ENCODE assay signal across 15 cellular contexts in genomic region chr12:107486140-107486892, GRCh38.
"Had no signal": no experiment of that assay in that cellular context is flagged by ENCODE, and none has a peak within 500 bp of the region (broad histone marks: within the 10 kb centered on the region; RNA-seq: fewer than 3 reads in every experiment).

No MANE protein-coding gene starts in this region.

- H3K9me3 Mint-ChIP-seq: activated CD4-positive, alpha-beta memory T cell treated with anti-CD3 and anti-CD28 coated beads for 36 hours; activated naive CD4-positive, alpha-beta T cell treated with anti-CD3 and anti-CD28 coated beads, Interleukin-2, amount 50 U/mL, for 72 hours; activated T-cell treated with anti-CD3 and anti-CD28 coated beads, Interleukin-2, amount 50 U/mL, for 24 hours; memory B cell had no signal

- H3K4me1 ChIP-seq: left ventricle myocardium inferior had no signal

- DNase-seq: activated CD4-positive, alpha-beta memory T cell treated with anti-CD3 and anti-CD28 coated beads for 36 hours; activated CD4-positive, alpha-beta T cell treated with anti-CD3 and anti-CD28 coated beads for 1 hour; activated CD8-positive, alpha-beta memory T cell treated with anti-CD3 and anti-CD28 coated beads, Interleukin-2, amount 10 ng/mL, durations not matched to agents 7 days and 5 days; activated effector memory CD4-positive, alpha-beta T cell treated with anti-CD3 and anti-CD28 coated beads, Interleukin-2, amount 50 U/mL, for 16 hours; activated T-cell treated with anti-CD3 and anti-CD28 coated beads, Interleukin-2, amount 50 U/mL, for 24 hours; central memory CD4-positive, alpha-beta T cell; left ventricle myocardium inferior; right lobe of liver; stimulated activated naive CD8-positive, alpha-beta T cell treated with anti-CD3 and anti-CD28 coated beads, Interleukin-15, Interleukin-2, amounts not matched to agents 100 U/mL and 50 U/mL, for 24 hours; trophoblast cell had no signal

- H3K36me3 Mint-ChIP-seq: activated CD4-positive, alpha-beta memory T cell treated with anti-CD3 and anti-CD28 coated beads for 36 hours; activated CD8-positive, alpha-beta memory T cell treated with anti-CD3 and anti-CD28 coated beads, Interleukin-2, amount 10 ng/mL, durations not matched to agents 7 days and 5 days; activated naive CD4-positive, alpha-beta T cell treated with anti-CD3 and anti-CD28 coated beads, Interleukin-2, amount 50 U/mL, for 72 hours; brain; memory B cell had no signal

- H3K4me3 Mint-ChIP-seq: activated CD4-positive, alpha-beta memory T cell treated with anti-CD3 and anti-CD28 coated beads for 36 hours; activated CD8-positive, alpha-beta memory T cell treated with anti-CD3 and anti-CD28 coated beads, Interleukin-2, amount 10 ng/mL, durations not matched to agents 7 days and 5 days; activated T-cell treated with anti-CD3 and anti-CD28 coated beads, Interleukin-2, amount 50 U/mL, for 24 hours; brain; memory B cell had no signal

- H3K27me3 Mint-ChIP-seq: activated CD4-positive, alpha-beta memory T cell treated with anti-CD3 and anti-CD28 coated beads for 36 hours; activated T-cell treated with anti-CD3 and anti-CD28 coated beads, Interleukin-2, amount 50 U/mL, for 24 hours had no signal

- H3K4me1 Mint-ChIP-seq: activated CD8-positive, alpha-beta memory T cell treated with anti-CD3 and anti-CD28 coated beads, Interleukin-2, amount 10 ng/mL, durations not matched to agents 7 days and 5 days; brain had no signal

- ATAC-seq: activated CD8-positive, alpha-beta memory T cell treated with anti-CD3 and anti-CD28 coated beads, Interleukin-2, amount 10 ng/mL, durations not matched to agents 7 days and 5 days; activated naive CD4-positive, alpha-beta T cell treated with anti-CD3 and anti-CD28 coated beads, Interleukin-2, amount 50 U/mL, for 72 hours; esophagus mucosa; stimulated activated naive CD8-positive, alpha-beta T cell treated with anti-CD3 and anti-CD28 coated beads, Interleukin-15, Interleukin-2, amounts not matched to agents 100 U/mL and 50 U/mL, for 24 hours had no signal

- H3K36me3 ChIP-seq: left ventricle myocardium inferior, right lobe of liver had no signal

- H3K4me3 ChIP-seq: coronary artery, left ventricle myocardium inferior, right lobe of liver had no signal

- H3K27ac ChIP-seq: coronary artery, left ventricle myocardium inferior, right lobe of liver had no signal

- H3K9me3 ChIP-seq: left ventricle myocardium inferior, right lobe of liver had no signal

- H3K27ac Mint-ChIP-seq: activated CD4-positive, alpha-beta memory T cell treated with anti-CD3 and anti-CD28 coated beads for 36 hours; activated CD8-positive, alpha-beta memory T cell treated with anti-CD3 and anti-CD28 coated beads, Interleukin-2, amount 10 ng/mL, durations not matched to agents 7 days and 5 days; activated naive CD4-positive, alpha-beta T cell treated with anti-CD3 and anti-CD28 coated beads, Interleukin-2, amount 50 U/mL, for 72 hours; activated T-cell treated with anti-CD3 and anti-CD28 coated beads, Interleukin-2, amount 50 U/mL, for 24 hours; brain; memory B cell had no signal

- H3K27me3 ChIP-seq: right lobe of liver had no signal
